Comparison of ENCODE assay signal across 10 cellular contexts in genomic region chr1:51515982-51516638, GRCh38. TPM values are rescaled to one million over a fixed set of nuclear protein-coding genes. Genes with fewer than 3 reads are reported as not detected.
DNase-seq lines count a peak whose midpoint lies in the region; ATAC-seq, FAIRE-seq and TF ChIP-seq lines count a peak whose summit lies in the region.
"Had no signal": no experiment of that assay in that cellular context is flagged by ENCODE, and none has a peak within 500 bp of the region (broad histone marks: within the 10 kb centered on the region; RNA-seq: fewer than 3 reads in every experiment).

No MANE protein-coding gene starts in this region.

- no peak for FAIRE-seq in GM12891 (lab: Jason Lieb, UNC)

- TF ChIP-seq CTCF in fibroblast of lung (conservative IDR thresholded peaks at IDR 0.05 in 1 of 2, IDR thresholded peaks at IDR 0.05 in 1 of 2; ENCODE audit: low read depth in 1 of 2, low read length in 2 of 2), result no peak
- TF ChIP-seq CTCF in GM13976 (IDR thresholded peaks at IDR 0.05; ENCODE audit: borderline replicate concordance, control extremely low read depth, extremely low read depth, insufficient read depth, missing control alignments), result no peak

- H2AFZ ChIP-seq in fibroblast of lung (ENCODE audit: low read length), result no peak overlapping the region

- no peak for ATAC-seq in HG02938 (IDR thresholded peaks at IDR 0.05; ENCODE audit: unreplicated experiment)
- ATAC-seq: mucosa of descending colon had no signal

- H3K4me3 ChIP-seq in fibroblast of lung (replicated peaks in 1 of 4; ENCODE audit: control extremely low read depth in 1 of 4, insufficient read depth in 1 of 4, low read depth in 3 of 4, low read length in 4 of 4) (peak overlapping the region in 2 of 4 experiments; percentile 84 to 89), skeletal muscle satellite cell (ENCODE audit: low read length) (no peak overlapping the region)
- H3K4me3 ChIP-seq: mucosa of descending colon had no signal

- H3K9ac ChIP-seq in fibroblast of lung (ENCODE audit: insufficient read depth, low read length) (no peak overlapping the region), skeletal muscle satellite cell (ENCODE audit: low read depth, low read length) (no peak overlapping the region)

- H3K79me2 ChIP-seq in fibroblast of lung (ENCODE audit: control insufficient read depth, insufficient read depth, low read length), result peaks cover 65% of the 10 kb centered on the region

- no peak for TF ChIP-seq POLR2A in GM12891 (IDR thresholded peaks at IDR 0.05; ENCODE audit: low read depth, low read length)

- H3K4me2 ChIP-seq in fibroblast of lung (ENCODE audit: extremely low read depth, insufficient read depth, low read length) (peak overlapping the region; percentile 96), skeletal muscle satellite cell (ENCODE audit: low read length) (peak overlapping the region; percentile 96)

- H3K36me3 ChIP-seq in fibroblast of lung (ENCODE audit: control insufficient read depth, insufficient read depth, low read length), result no peaks in the 10 kb centered on the region
- H3K36me3 ChIP-seq in skeletal muscle satellite cell (ENCODE audit: insufficient read depth, low read length), result no peaks in the 10 kb centered on the region

- DNase-seq in GM12891 (ENCODE audit: insufficient read length, low spot score) (no peak), RPMI8226 (peak; percentile 28), fibroblast of lung (ENCODE audit: low read depth in 2 of 2) (no peak), OCI-M2 (lab: John Stamatoyannopoulos, UW; ENCODE audit: unreplicated experiment) (no peak), GM13976 (ENCODE audit: low spot score) (no peak), HT-29 (ENCODE audit: low spot score) (no peak)
- DNase-seq: mucosa of descending colon, NCI-H345 had no signal

- H3K27ac ChIP-seq in fibroblast of lung (ENCODE audit: insufficient read depth, low read length), result no peak overlapping the region

- H3K4me1 ChIP-seq in fibroblast of lung (ENCODE audit: control insufficient read depth, extremely low read depth, insufficient read depth, low read length) (peaks cover 4% of the 10 kb centered on the region), skeletal muscle satellite cell (ENCODE audit: control insufficient read depth, insufficient read depth, low read length) (peaks cover 37% of the 10 kb centered on the region)

- in situ Hi-C loops in GM13976 (cut with MboI; ENCODE audit: low sequenced_read_pairs, unreplicated experiment), result no loop called here

- H4K20me1 ChIP-seq in fibroblast of lung (ENCODE audit: control insufficient read depth, extremely low read depth, insufficient read depth, low read length), result no peaks in the 10 kb centered on the region

- no peaks in the 10 kb centered on the region for H3K9me3 ChIP-seq in fibroblast of lung (ENCODE audit: control insufficient read depth, insufficient read depth, low read depth, low read length)
- no peaks in the 10 kb centered on the region for H3K9me3 ChIP-seq in skeletal muscle satellite cell (replicated peaks; ENCODE audit: low read length)
- H3K9me3 ChIP-seq: mucosa of descending colon had no signal

- H3K27me3 ChIP-seq in fibroblast of lung (ENCODE audit: control insufficient read depth, insufficient read depth, low read length), result no peaks in the 10 kb centered on the region
- H3K27me3 ChIP-seq in skeletal muscle satellite cell (ENCODE audit: control insufficient read depth, insufficient read depth, low read length), result no peaks in the 10 kb centered on the region

TF ChIP-seq in GM12891, 5 proteins besides CTCF, POLR2A, EP300 and RAD21:
- TF ChIP-seq TAF1 (IDR thresholded peaks at IDR 0.05; ENCODE audit: low read depth, low read length) (no peak), SPI1 (IDR thresholded peaks at IDR 0.05; ENCODE audit: low read depth, low read length) (peak; percentile 66)

RNA-seq across cellular contexts. Expression of gene EPS15, which starts 3.0 kb away (rescaled TPM):
- 23.2 TPM for polyA plus RNA-seq in GM12891 (2012; ENCODE audit: low read depth, missing spikeins)
- 63.9 and 75.5 TPM in 2 replicates for total RNA-seq in fibroblast of lung
- 50.1 and 67.7 TPM in 2 replicates for polyA plus RNA-seq in fibroblast of lung
- polyA plus RNA-seq in fibroblast of lung (2012), result 22.3 and 29.1 TPM in 2 replicates
- polyA minus RNA-seq in fibroblast of lung (ENCODE audit: low replicate concordance), result 8.3 and 11.0 TPM in 2 replicates
- 43.9 and 59.3 TPM in 2 replicates for total RNA-seq in skeletal muscle satellite cell (2012; rRNA removed)
- total RNA-seq in HT-29 (2014; rRNA removed; shearing (Covaris generic)), result 7.6 and 9.4 TPM in 2 replicates
